Comparison of ENCODE assay signal across 25 cellular contexts in the genomic region with DNA sequence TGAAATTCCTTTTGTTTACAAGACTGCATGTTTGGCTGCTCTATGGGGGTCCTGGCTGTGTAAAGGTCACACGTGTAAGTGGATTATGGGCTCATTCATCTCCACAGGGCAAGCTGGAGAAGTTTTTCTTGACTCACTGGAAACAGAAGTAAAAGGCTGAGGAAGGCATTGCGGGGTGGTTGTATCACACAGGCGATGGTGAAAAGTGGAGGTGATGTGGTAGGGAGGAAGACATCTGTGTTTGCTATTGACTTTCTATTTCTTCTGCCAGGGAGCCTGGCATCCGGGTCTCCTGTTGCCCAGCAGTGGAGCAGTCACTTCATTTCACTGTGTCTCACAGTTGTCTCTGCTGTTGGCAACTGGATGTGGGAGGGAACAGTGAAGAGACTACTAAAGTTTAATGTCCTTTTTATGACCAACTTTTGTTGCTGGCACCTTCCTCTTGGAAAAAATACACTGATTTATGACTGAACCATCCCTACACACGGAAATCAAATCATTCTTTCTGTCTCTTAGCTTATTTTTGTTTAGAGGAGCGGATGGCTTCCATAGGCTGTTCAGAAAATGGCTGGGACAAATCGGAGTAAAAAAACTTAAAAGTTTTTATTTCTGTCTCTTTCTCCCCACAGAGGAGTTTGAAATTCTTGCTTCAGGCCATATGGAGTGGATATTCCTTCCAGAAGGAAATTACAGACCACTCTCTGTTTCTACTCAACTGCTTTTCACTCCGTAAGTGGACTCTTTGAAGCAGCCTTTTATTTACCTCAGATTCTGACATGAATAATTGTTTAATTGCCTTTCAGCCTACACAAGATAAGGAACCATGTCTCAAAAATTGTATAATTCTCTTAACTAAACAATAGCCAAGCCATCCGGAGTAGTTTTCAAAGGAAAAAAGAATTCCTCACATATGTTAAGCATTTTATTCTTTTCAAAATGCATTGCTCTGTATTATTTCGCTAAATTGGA. TPM values are rescaled to one million over a fixed set of nuclear protein-coding genes. Genes with fewer than 3 reads are reported as not detected.
A peak's percentile ranks its signal among the peaks of the same experiment; 100 is the strongest.
DNase-seq lines count a peak whose midpoint lies in the region; ATAC-seq and TF ChIP-seq lines count a peak whose summit lies in the region.
"Had no signal": no experiment of that assay in that cellular context is flagged by ENCODE, and none has a peak within 500 bp of the region (broad histone marks: within the 10 kb centered on the region; RNA-seq: fewer than 3 reads in every experiment).

No MANE protein-coding gene starts in this region.

- DNase-seq in left kidney (ENCODE audit: low read depth, low spot score) (peak; percentile 81), progenitor cell of endocrine pancreas (ENCODE audit: low spot score, unreplicated experiment) (no peak), type B pancreatic cell (ENCODE audit: extremely low spot score, unreplicated experiment) (no peak), foreskin keratinocyte (no peak)
- DNase-seq in activated CD8-positive, alpha-beta memory T cell treated with anti-CD3 and anti-CD28 coated beads, Interleukin-2, amount 50 U/mL, for 4 hours, result no peak
- DNase-seq: activated CD4-positive, alpha-beta T cell treated with anti-CD3 and anti-CD28 coated beads, Interleukin-2, amount 10 ng/mL, durations not matched to agents 7 days and 5 days; activated CD8-positive, alpha-beta memory T cell treated with anti-CD3 and anti-CD28 coated beads, Interleukin-2, amount 50 U/mL, for 48 hours; activated effector memory CD4-positive, alpha-beta T cell treated with anti-CD3 and anti-CD28 coated beads, Interleukin-2, amount 50 U/mL, for 16 hours; AML-193; COR-L47; effector CD8-positive, alpha-beta T cell; immature natural killer cell; lower lobe of right lung; NCI-H1048; NCI-H2029 treated with DMSO at 0.1 percent for 48 hours; NCI-H510A treated with DMSO at 0.1 percent for 48 hours; T-cell had no signal

- peaks cover 7% of the 10 kb centered on the region for H3K27me3 Mint-ChIP-seq in brain
- peaks cover 18% of the 10 kb centered on the region for H3K27me3 Mint-ChIP-seq in progenitor cell of endocrine pancreas
- peaks cover 3% of the 10 kb centered on the region for H3K27me3 Mint-ChIP-seq in type B pancreatic cell

- H3K4me1 Mint-ChIP-seq in brain (peaks cover 46% of the 10 kb centered on the region), progenitor cell of endocrine pancreas (ENCODE audit: low read depth) (peaks cover 17% of the 10 kb centered on the region), type B pancreatic cell (ENCODE audit: unreplicated experiment) (peaks cover 37% of the 10 kb centered on the region)
- H3K4me1 Mint-ChIP-seq: central memory CD8-positive, alpha-beta T cell; immature natural killer cell had no signal

- H3K27ac Mint-ChIP-seq in brain, result peak overlapping the region; percentile 29 to 87 (median 51)
- peak overlapping the region; percentile 13 for H3K27ac Mint-ChIP-seq in progenitor cell of endocrine pancreas
- H3K27ac Mint-ChIP-seq in type B pancreatic cell, result peak overlapping the region; percentile 4
- H3K27ac Mint-ChIP-seq: activated CD4-positive, alpha-beta T cell treated with anti-CD3 and anti-CD28 coated beads, Interleukin-2, amount 10 ng/mL, durations not matched to agents 7 days and 5 days; immature natural killer cell; natural killer cell treated with Interleukin-12 subunit alpha and Interleukin-12 subunit beta and Interleukin-15 and Interleukin-18, amount 100 ng/mL, for 72 hours; T-cell had no signal

- TF ChIP-seq CTCF in brain (conservative IDR thresholded peaks at IDR 0.05) (no peak), progenitor cell of endocrine pancreas (IDR thresholded peaks at IDR 0.05; ENCODE audit: unreplicated experiment) (no peak), type B pancreatic cell (conservative IDR thresholded peaks at IDR 0.05) (no peak), foreskin keratinocyte (conservative IDR thresholded peaks at IDR 0.05) (no peak)

- H3K36me3 Mint-ChIP-seq in brain, result no peaks in the 10 kb centered on the region
- peaks cover 1% of the 10 kb centered on the region for H3K36me3 Mint-ChIP-seq in progenitor cell of endocrine pancreas (ENCODE audit: insufficient read depth)
- H3K36me3 Mint-ChIP-seq in type B pancreatic cell, result no peaks in the 10 kb centered on the region
- H3K36me3 Mint-ChIP-seq: natural killer cell treated with Interleukin-12 subunit alpha and Interleukin-12 subunit beta and Interleukin-15 and Interleukin-18, amount 100 ng/mL, for 72 hours had no signal

- peak overlapping the region in 1 of 5 experiments; percentile 8 for H3K4me3 Mint-ChIP-seq in brain
- no peak overlapping the region for H3K4me3 Mint-ChIP-seq in progenitor cell of endocrine pancreas (ENCODE audit: low read depth)
- H3K4me3 Mint-ChIP-seq in type B pancreatic cell, result peak overlapping the region; percentile 2
- H3K4me3 Mint-ChIP-seq: activated CD4-positive, alpha-beta T cell treated with anti-CD3 and anti-CD28 coated beads, Interleukin-2, amount 10 ng/mL, durations not matched to agents 7 days and 5 days; central memory CD8-positive, alpha-beta T cell; immature natural killer cell; natural killer cell treated with Interleukin-12 subunit alpha and Interleukin-12 subunit beta and Interleukin-15 and Interleukin-18, amount 100 ng/mL, for 72 hours; T-cell had no signal

- no peak overlapping the region for H3K27ac ChIP-seq in foreskin keratinocyte

- ATAC-seq in GM19035 (IDR thresholded peaks at IDR 0.05; ENCODE audit: unreplicated experiment) (no peak), foreskin keratinocyte (no peak)
- ATAC-seq: natural killer cell treated with Interleukin-12 subunit alpha and Interleukin-12 subunit beta and Interleukin-15 and Interleukin-18, amount 100 ng/mL, for 72 hours; T-cell had no signal

- H3K9me3 Mint-ChIP-seq in brain (peaks cover 3 to 9% (median 5%) of the 10 kb centered on the region in 5 experiments), progenitor cell of endocrine pancreas (ENCODE audit: low read depth) (peaks cover 7% of the 10 kb centered on the region), type B pancreatic cell (peaks cover 6% of the 10 kb centered on the region)
- H3K9me3 Mint-ChIP-seq: central memory CD8-positive, alpha-beta T cell; natural killer cell treated with Interleukin-12 subunit alpha and Interleukin-12 subunit beta and Interleukin-15 and Interleukin-18, amount 100 ng/mL, for 72 hours had no signal

- peaks cover 23% of the 10 kb centered on the region for H3K27me3 ChIP-seq in foreskin keratinocyte
- H3K27me3 ChIP-seq: thyroid gland had no signal

- no peaks in the 10 kb centered on the region for H3K4me1 ChIP-seq in foreskin keratinocyte
- H3K4me1 ChIP-seq: thyroid gland had no signal

RNA-seq across cellular contexts. Expression of a gene that starts 23.9 kb away (rescaled TPM):
- polyA plus RNA-seq in brain (ENCODE audit: insufficient read depth, low read depth, low replicate concordance), result 0.98 TPM
- not detected in 2 replicates for total RNA-seq in progenitor cell of endocrine pancreas
- 0.36 and 0.40 TPM in 2 replicates for total RNA-seq in type B pancreatic cell (ENCODE audit: low replicate concordance)
- total RNA-seq in foreskin keratinocyte, result not detected in 2 replicates
- not detected in 2 replicates for polyA plus RNA-seq in foreskin keratinocyte
- total RNA-seq: activated CD4-positive, alpha-beta T cell treated with anti-CD3 and anti-CD28 coated beads, Interleukin-2, amount 10 ng/mL, durations not matched to agents 7 days and 5 days; T-cell had no signal
- polyA plus RNA-seq: immature natural killer cell had no signal

RNA-seq across cellular contexts. Expression of a gene that starts 50.2 kb away (rescaled TPM):
- polyA plus RNA-seq in brain (ENCODE audit: insufficient read depth, low read depth, low replicate concordance), result 0.34 TPM
- total RNA-seq in progenitor cell of endocrine pancreas, result not detected in 2 replicates
- not detected in 2 replicates for total RNA-seq in type B pancreatic cell (ENCODE audit: low replicate concordance)
- total RNA-seq in foreskin keratinocyte, result not detected in 2 replicates
- polyA plus RNA-seq in foreskin keratinocyte, result not detected in 2 replicates
- total RNA-seq: activated CD4-positive, alpha-beta T cell treated with anti-CD3 and anti-CD28 coated beads, Interleukin-2, amount 10 ng/mL, durations not matched to agents 7 days and 5 days; Daoy; heart right ventricle; natural killer cell treated with Interleukin-12 subunit alpha and Interleukin-12 subunit beta and Interleukin-15 and Interleukin-18, amount 100 ng/mL, for 72 hours; pulmonary artery endothelial cell; T-cell had no signal
- polyA plus RNA-seq: heart right ventricle, immature natural killer cell had no signal
